In the genomic region with DNA sequence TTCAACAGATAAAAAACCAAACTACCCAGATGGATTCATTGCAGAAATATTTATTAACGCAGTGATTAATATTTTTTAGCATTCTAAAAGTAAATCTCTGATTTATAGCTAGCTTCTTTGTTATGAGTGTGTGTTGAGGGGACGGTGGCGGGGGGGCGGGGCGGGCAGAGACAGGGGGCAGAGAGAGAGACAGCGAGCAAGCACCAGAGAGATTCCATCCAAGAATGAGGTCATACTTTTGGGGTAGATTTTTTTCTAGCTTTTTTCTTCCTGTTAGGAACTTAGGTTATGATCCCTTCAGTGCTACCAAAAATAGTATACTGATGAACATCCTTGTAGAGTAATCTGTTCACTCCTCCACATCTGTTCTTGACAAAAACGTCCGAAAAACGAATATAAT, we compare ENCODE assay signal across 10 cellular contexts. TPM values are rescaled to one million over a fixed set of nuclear protein-coding genes. Genes with fewer than 3 reads are reported as not detected.
DNase-seq lines count a peak whose midpoint lies in the region; ATAC-seq, FAIRE-seq and TF ChIP-seq lines count a peak whose summit lies in the region.
"Had no signal": no experiment of that assay in that cellular context is flagged by ENCODE, and none has a peak within 500 bp of the region (broad histone marks: within the 10 kb centered on the region; RNA-seq: fewer than 3 reads in every experiment).

No MANE protein-coding gene starts in this region.

- no peak overlapping the region for H2BK15ac ChIP-seq in mesendoderm (replicated peaks; ENCODE audit: low read depth)

- TF ChIP-seq CTCF in HepG2 (CRISPR knock-in tag; IDR thresholded peaks at IDR 0.05) (no peak), right lobe of liver (IDR thresholded peaks at IDR 0.05) (no peak), bronchial epithelial cell (IDR thresholded peaks at IDR 0.05; ENCODE audit: insufficient read depth, low read length, severe bottlenecking) (no peak), uterus (IDR thresholded peaks at IDR 0.05) (no peak), kidney (IDR thresholded peaks at IDR 0.05; ENCODE audit: borderline replicate concordance, extremely low read depth, insufficient read depth) (no peak)

- in situ Hi-C loops in HepG2 (cut with HindIII; ENCODE audit: extremely low pct_ligation_motif_present, low pct_unique_long_range_greater_than_20kb): no loop called here
- in situ Hi-C loops in G401 (cut with HindIII; ENCODE audit: low sequenced_read_pairs): no loop called here

- TF ChIP-seq POLR2A in HepG2 (IDR thresholded peaks at IDR 0.05; ENCODE audit: insufficient read depth in 1 of 2, low read depth in 2 of 2, low read length in 2 of 2) (no peak), right lobe of liver (IDR thresholded peaks at IDR 0.05) (no peak), uterus (IDR thresholded peaks at IDR 0.05) (no peak)

- peak overlapping the region; percentile 56 for H4K8ac ChIP-seq in mesendoderm (ENCODE audit: low read depth, low read length)

- no peak overlapping the region for H4K5ac ChIP-seq in mesendoderm (ENCODE audit: low read length)

- H3K36me3 ChIP-seq in HepG2 (replicated peaks in 1 of 2; ENCODE audit: control insufficient read depth in 1 of 2, insufficient read depth in 2 of 2, low read length in 2 of 2) (0 out of 5 replicates have a peak, but pooled peaks cover 0 to 2% of the 10 kb centered on the region in 2 experiments), right lobe of liver (no peaks in the 10 kb centered on the region), bronchial epithelial cell (ENCODE audit: control insufficient read depth, insufficient read depth, low read length) (no peaks in the 10 kb centered on the region), mesendoderm (ENCODE audit: control insufficient read depth, insufficient read depth, low read length) (no peaks in the 10 kb centered on the region), uterus (no peaks in the 10 kb centered on the region), kidney (ENCODE audit: control insufficient read depth in 1 of 2, insufficient read depth in 2 of 2, low read length in 2 of 2) (no peaks in the 10 kb centered on the region)

- POLR2A ChIA-PET in HepG2 (lab: Yijun Ruan, JAX): interaction anchor here (2.2 kb wide), 1 partner anchor 44 kb away, joined by 8 read pairs; the partner anchor contains the start of gene ZFP37

- no TSS peak for BruUV-seq in HepG2 (replicated peaks; lab: Mats Ljungman, UMichigan)

- H3K9ac ChIP-seq in HepG2 (ENCODE audit: insufficient read depth, low read depth, low read length) (no peak overlapping the region; the same call in 1 of the 2 replicates), mesendoderm (ENCODE audit: low read length) (no peak overlapping the region), kidney (ENCODE audit: low read length in 2 of 2) (no peak overlapping the region)

- 3% methylated on average over 9 of the region's 9 CpGs for WGBS in HepG2 (ENCODE audit: low lambda C conversion rate)
- WGBS in right lobe of liver (ENCODE audit: insufficient coverage, low coverage, low lambda C conversion rate, missing lambda C conversion rate): 16% methylated on average over 9 of the region's 9 CpGs
- WGBS in mesendoderm (ENCODE audit: extremely low coverage, insufficient coverage, low lambda C conversion rate): no CpG with 5 or more reads among the region's 9 CpGs

- CTCF ChIA-PET in HepG2 (lab: Yijun Ruan, JAX; ENCODE audit: low intra/inter-chr PET ratio, low total read pairs): no interaction called here

- no peak overlapping the region for H2AK5ac ChIP-seq in mesendoderm (ENCODE audit: low read length)

- peak overlapping the region; percentile 80 for H3K4me2 ChIP-seq in HepG2 (ENCODE audit: low read depth, low read length)
- H3K4me2 ChIP-seq in mesendoderm (ENCODE audit: low read length): no peak overlapping the region

- H3K79me2 ChIP-seq in HepG2 (ENCODE audit: insufficient read depth, low read length): no peaks in the 10 kb centered on the region
- no peaks in the 10 kb centered on the region for H3K79me2 ChIP-seq in mesendoderm (ENCODE audit: control insufficient read depth, insufficient read depth, low read length)

- H3K27me3 ChIP-seq in HepG2 (ENCODE audit: control insufficient read depth in 1 of 2, insufficient read depth in 2 of 2, low read length in 2 of 2) (no peaks in the 10 kb centered on the region), right lobe of liver (no peaks in the 10 kb centered on the region), bronchial epithelial cell (ENCODE audit: control insufficient read depth, insufficient read depth, low read length) (no peaks in the 10 kb centered on the region), mesendoderm (ENCODE audit: insufficient read depth, low read length, poor library complexity) (no peaks in the 10 kb centered on the region), uterus (no peaks in the 10 kb centered on the region)

- no peak overlapping the region for H3K56ac ChIP-seq in mesendoderm (ENCODE audit: low read length)

- no peak for TF ChIP-seq RAD21 in HepG2 (CRISPR knock-in tag; IDR thresholded peaks at IDR 0.05)

- H3K18ac ChIP-seq in mesendoderm (ENCODE audit: low read length): no peak overlapping the region

- no peak overlapping the region for H3K4ac ChIP-seq in mesendoderm (ENCODE audit: low read depth, low read length)

- H3K23ac ChIP-seq in mesendoderm (ENCODE audit: low read length): no peak overlapping the region

- ATAC-seq in HepG2 (no peak), right lobe of liver (no peak), GM19351 (IDR thresholded peaks at IDR 0.05; ENCODE audit: unreplicated experiment) (no peak)

- H2BK5ac ChIP-seq in mesendoderm (ENCODE audit: low read length): no peak overlapping the region

- H3K27ac ChIP-seq in HepG2 (ENCODE audit: extremely low read length, insufficient read depth, low read length): no peak overlapping the region
- no peak overlapping the region for H3K27ac ChIP-seq in right lobe of liver
- H3K27ac ChIP-seq in mesendoderm (ENCODE audit: low read depth, low read length): no peak overlapping the region
- H3K27ac ChIP-seq in uterus: no peak overlapping the region
- no peak overlapping the region for H3K27ac ChIP-seq in kidney (ENCODE audit: low read depth in 2 of 2, low read length in 2 of 2)

- H4K20me1 ChIP-seq in HepG2 (ENCODE audit: insufficient read depth, low read length): no peaks in the 10 kb centered on the region

- peak overlapping the region; percentile 65 to 73 (median 69) for H3K4me3 ChIP-seq in HepG2 (replicated peaks in 1 of 3; ENCODE audit: insufficient read depth in 1 of 3, low read depth in 2 of 3, low read length in 3 of 3)
- H3K4me3 ChIP-seq in right lobe of liver: peak overlapping the region in 1 of 3 donors; percentile 16
- H3K4me3 ChIP-seq in bronchial epithelial cell (ENCODE audit: low read depth, low read length): peak overlapping the region; percentile 25
- H3K4me3 ChIP-seq in mesendoderm (ENCODE audit: low read length): no peak overlapping the region
- peak overlapping the region; percentile 12 to 29 for H3K4me3 ChIP-seq in uterus
- H3K4me3 ChIP-seq in kidney (ENCODE audit: low read length in 2 of 2): peak overlapping the region in 1 of 2 donors; percentile 62

- DNase-seq in HepG2 (ENCODE audit: low spot score): no peak
- DNase-seq in right lobe of liver: no peak
- DNase-seq in bronchial epithelial cell (ENCODE audit: low read depth): no peak
- DNase-seq in mesendoderm: no peak
- no peak for DNase-seq in uterus
- no peak for DNase-seq in kidney
- DNase-seq in G401 (ENCODE audit: low spot score): no peak
- DNase-seq: kidney glomerular epithelial cell had no signal

- H2AFZ ChIP-seq in HepG2 (ENCODE audit: low read length): peak overlapping the region; percentile 75

- H3K4me1 ChIP-seq in HepG2 (ENCODE audit: insufficient read depth, low read length): peaks cover 9% of the 10 kb centered on the region; the same call in 1 of the 2 replicates
- H3K4me1 ChIP-seq in right lobe of liver: no peaks in the 10 kb centered on the region
- H3K4me1 ChIP-seq in mesendoderm (ENCODE audit: control insufficient read depth, low read depth, low read length): no peaks in the 10 kb centered on the region
- no peaks in the 10 kb centered on the region for H3K4me1 ChIP-seq in uterus
- H3K4me1 ChIP-seq in kidney (ENCODE audit: control insufficient read depth in 1 of 2, insufficient read depth in 1 of 2, low read depth in 1 of 2, low read length in 2 of 2): no peaks in the 10 kb centered on the region

- H3K9me3 ChIP-seq in HepG2 (ENCODE audit: low read length): peaks cover 10% of the 10 kb centered on the region; the same call in 1 of the 2 replicates
- no peaks in the 10 kb centered on the region for H3K9me3 ChIP-seq in right lobe of liver
- peaks cover 0 to 12% of the 10 kb centered on the region in 2 donors for H3K9me3 ChIP-seq in uterus
- peaks cover 0 to 3% of the 10 kb centered on the region in 2 donors for H3K9me3 ChIP-seq in kidney (ENCODE audit: control insufficient read depth in 1 of 2, low read length in 2 of 2)

- H3K79me1 ChIP-seq in mesendoderm (ENCODE audit: low read length): no peaks in the 10 kb centered on the region

- FAIRE-seq in HepG2 (lab: Jason Lieb, UNC): no peak
- no peak for FAIRE-seq in bronchial epithelial cell (lab: Jason Lieb, UNC)
- no peak for FAIRE-seq in kidney (lab: Jason Lieb, UNC)
- FAIRE-seq: RCC 7860 had no signal

- intact Hi-C loops in HepG2 (cut with micrococcal nuclease; ENCODE audit: unreplicated experiment) (loop anchor here (5.0 kb wide), 1 partner anchor 1115 kb away; the partner anchor contains the start of gene UGCG), right lobe of liver (cut with DNase I) (no loop called here), uterus (cut with DNase I; ENCODE audit: low total_unique reads) (no loop called here), kidney (cut with DNase I) (no loop called here)

- TF ChIP-seq EP300 in HepG2 (IDR thresholded peaks at IDR 0.05; ENCODE audit: low read depth in 2 of 2, low read length in 2 of 2) (no peak), HepG2 (CRISPR knock-in tag; IDR thresholded peaks at IDR 0.05; ENCODE audit: borderline replicate concordance) (no peak)

- H2BK120ac ChIP-seq in mesendoderm (ENCODE audit: low read depth, low read length): no peak overlapping the region

RNA-seq across cellular contexts. Expression of gene ZNF883, which starts 0.5 kb away (rescaled TPM):
- 10.0 and 14.2 TPM in 2 replicates for total RNA-seq in HepG2 (2016; rRNA removed; fragmentation: Illumina TruSeq; extraction: Trizol)
- total RNA-seq in HepG2 (2016; cell fraction: cytosol; rRNA removed; fragmentation: Illumina TruSeq; extraction: Trizol; ENCODE audit: low read depth): 2.8 and 3.9 TPM in 2 replicates
- 9.1 and 14.2 TPM in 2 replicates for total RNA-seq in HepG2 (2016; cell fraction: insoluble cytoplasmic fraction; rRNA removed; fragmentation: Illumina TruSeq; extraction: Trizol)
- 10.5 and 13.5 TPM in 2 replicates for total RNA-seq in HepG2 (2016; cell fraction: membrane; rRNA removed; fragmentation: Illumina TruSeq; extraction: Trizol)
- total RNA-seq in HepG2 (2016; cell fraction: nucleus; rRNA removed; fragmentation: Illumina TruSeq; extraction: Trizol): 6.5 and 8.0 TPM in 2 replicates
- polyA plus RNA-seq in HepG2 (2011; rRNA removed): 4.3 and 5.3 TPM in 2 replicates
- polyA plus RNA-seq in HepG2 (2011; cell fraction: cytosol; rRNA removed): 4.0 and 5.3 TPM in 2 replicates
- polyA plus RNA-seq in HepG2 (2011; cell fraction: nucleus; rRNA removed): 2.8 and 4.0 TPM in 2 replicates
- 7.2 and 8.1 TPM in 2 replicates for polyA plus RNA-seq in HepG2 (2012)
- polyA plus RNA-seq in HepG2 (2016; cell fraction: cytosol; fragmentation: Illumina TruSeq; extraction: Trizol; ENCODE audit: low read depth): 4.2 and 4.3 TPM in 2 replicates
- 13.4 and 13.7 TPM in 2 replicates for polyA plus RNA-seq in HepG2 (2016; cell fraction: insoluble cytoplasmic fraction; fragmentation: Illumina TruSeq; extraction: Trizol; ENCODE audit: low read depth)
- polyA plus RNA-seq in HepG2 (2016; cell fraction: membrane; fragmentation: Illumina TruSeq; extraction: Trizol; ENCODE audit: low read depth): 9.5 and 11.5 TPM in 2 replicates
- 7.0 and 7.6 TPM in 2 replicates for polyA plus RNA-seq in HepG2 (2016; cell fraction: nucleus; fragmentation: Illumina TruSeq; extraction: Trizol; ENCODE audit: insufficient read depth, low read depth)
- polyA minus RNA-seq in HepG2 (2011; rRNA and poly(A)+ RNA removed; ENCODE audit: low replicate concordance): 2.2 and 7.6 TPM in 2 replicates
- 5.5 and 6.9 TPM in 2 replicates for polyA minus RNA-seq in HepG2 (2011; cell fraction: cytosol; rRNA and poly(A)+ RNA removed)
- 13.8 and 20.8 TPM in 2 replicates for polyA minus RNA-seq in HepG2 (2011; cell fraction: nucleus; rRNA and poly(A)+ RNA removed)
- under 1 TPM in 1 of 6 experiments, not detected in 5; 0.15 TPM for total RNA-seq in right lobe of liver
- 0.53 and 1.2 TPM in 2 replicates for total RNA-seq in bronchial epithelial cell
- polyA plus RNA-seq in mesendoderm (2013, experiment 1 of 2): 10.7 TPM
- 9.5 TPM for polyA plus RNA-seq in mesendoderm (2013, experiment 2 of 2)
- total RNA-seq in uterus: 10 to 100 TPM in 1 of 4 donors, 1 to 10 TPM in 3; 1.3 to 13.3 (median 6.5) TPM
- 3.0 TPM for total RNA-seq in kidney
- 2.9 TPM for polyA plus RNA-seq in kidney (ENCODE audit: insufficient read depth, low read depth, low replicate concordance)
- not detected in 2 replicates for total RNA-seq in G401 (2014; rRNA removed; shearing (Covaris generic))

RNA-seq across cellular contexts. Expression of gene ZFP37, which starts 44.0 kb away (rescaled TPM):
- total RNA-seq in HepG2 (2016; rRNA removed; fragmentation: Illumina TruSeq; extraction: Trizol) (3.7 and 5.6 TPM in 2 replicates), right lobe of liver (1 to 10 TPM in 1 of 6 experiments, under 1 TPM in 5; 0.28 to 1.1 (median 0.41) TPM), bronchial epithelial cell (0.77 and 0.79 TPM in 2 replicates), uterus (10 to 100 TPM in 1 of 4 donors, 1 to 10 TPM in 3; 3.8 to 17.2 (median 7.2) TPM), kidney (4.1 TPM)
- total RNA-seq in HepG2 (2016; cell fraction: cytosol; rRNA removed; fragmentation: Illumina TruSeq; extraction: Trizol; ENCODE audit: low read depth): 0.26 and 0.30 TPM in 2 replicates
- 3.3 and 5.3 TPM in 2 replicates for total RNA-seq in HepG2 (2016; cell fraction: insoluble cytoplasmic fraction; rRNA removed; fragmentation: Illumina TruSeq; extraction: Trizol)
- 1.2 and 1.4 TPM in 2 replicates for total RNA-seq in HepG2 (2016; cell fraction: membrane; rRNA removed; fragmentation: Illumina TruSeq; extraction: Trizol)
- total RNA-seq in HepG2 (2016; cell fraction: nucleus; rRNA removed; fragmentation: Illumina TruSeq; extraction: Trizol): 4.4 and 4.6 TPM in 2 replicates
- polyA plus RNA-seq in HepG2 (2011; rRNA removed) (0.78 and 1.1 TPM in 2 replicates), kidney (ENCODE audit: insufficient read depth, low read depth, low replicate concordance) (1.9 TPM)
- polyA plus RNA-seq in HepG2 (2011; cell fraction: cytosol; rRNA removed): 0.42 and 0.59 TPM in 2 replicates
- 0.31 and 0.93 TPM in 2 replicates for polyA plus RNA-seq in HepG2 (2011; cell fraction: nucleus; rRNA removed)
- polyA plus RNA-seq in HepG2 (2012): 1.7 and 1.9 TPM in 2 replicates
- polyA plus RNA-seq in HepG2 (2016; cell fraction: cytosol; fragmentation: Illumina TruSeq; extraction: Trizol; ENCODE audit: low read depth): 0.02 and 0.10 TPM in 2 replicates
- polyA plus RNA-seq in HepG2 (2016; cell fraction: insoluble cytoplasmic fraction; fragmentation: Illumina TruSeq; extraction: Trizol; ENCODE audit: low read depth): 3.3 and 4.1 TPM in 2 replicates
- polyA plus RNA-seq in HepG2 (2016; cell fraction: membrane; fragmentation: Illumina TruSeq; extraction: Trizol; ENCODE audit: low read depth): 0.25 and 0.54 TPM in 2 replicates
- polyA plus RNA-seq in HepG2 (2016; cell fraction: nucleus; fragmentation: Illumina TruSeq; extraction: Trizol; ENCODE audit: insufficient read depth, low read depth): 4.0 and 4.1 TPM in 2 replicates
- polyA minus RNA-seq in HepG2 (2011; rRNA and poly(A)+ RNA removed; ENCODE audit: low replicate concordance): 0.26 and 0.28 TPM in 2 replicates
- 0.79 and 1.8 TPM in 2 replicates for polyA minus RNA-seq in HepG2 (2011; cell fraction: cytosol; rRNA and poly(A)+ RNA removed)
- polyA minus RNA-seq in HepG2 (2011; cell fraction: nucleus; rRNA and poly(A)+ RNA removed): 2.1 and 4.5 TPM in 2 replicates
- 2.4 TPM for polyA plus RNA-seq in mesendoderm (2013, experiment 1 of 2)
- polyA plus RNA-seq in mesendoderm (2013, experiment 2 of 2): 2.3 TPM
- 3.4 and 5.4 TPM in 2 replicates for total RNA-seq in G401 (2014; rRNA removed; shearing (Covaris generic))
